ENCODE assay signal across 13 cellular contexts in genomic region chrX:34654939-34655338, GRCh38. TPM values are rescaled to one million over a fixed set of nuclear protein-coding genes. Genes with fewer than 3 reads are reported as not detected.
DNase-seq lines count a peak whose midpoint lies in the region; ATAC-seq and TF ChIP-seq lines count a peak whose summit lies in the region.
"Had no signal": no experiment of that assay in that cellular context is flagged by ENCODE, and none has a peak within 500 bp of the region (broad histone marks: within the 10 kb centered on the region; RNA-seq: fewer than 3 reads in every experiment).

No MANE protein-coding gene starts in this region.

- intact Hi-C loops in posterior vena cava (cut with DNase I): no loop called here

- no peak overlapping the region for H4K91ac ChIP-seq in trophoblast cell (ENCODE audit: low read depth, low read length)

- H3K27ac Mint-ChIP-seq in glutamatergic neuron (ENCODE audit: unreplicated experiment): no peak overlapping the region
- H3K27ac Mint-ChIP-seq: activated naive CD8-positive, alpha-beta T cell; CD8-positive, alpha-beta memory T cell had no signal

- no peak overlapping the region for H3K14ac ChIP-seq in trophoblast cell (ENCODE audit: low read length)

- no peak overlapping the region for H3K23ac ChIP-seq in trophoblast cell (ENCODE audit: low read length)

- H4K12ac ChIP-seq in trophoblast cell (ENCODE audit: low read depth, low read length): no peak overlapping the region

- H3K9me3 Mint-ChIP-seq in glutamatergic neuron (ENCODE audit: unreplicated experiment): no peaks in the 10 kb centered on the region

- no peaks in the 10 kb centered on the region for H3K27me3 ChIP-seq in trophoblast cell (ENCODE audit: insufficient read depth, low read length)

- H3K4ac ChIP-seq in trophoblast cell (ENCODE audit: low read depth, low read length): no peak overlapping the region

- no peak for TF ChIP-seq CTCF in AG09309 (IDR thresholded peaks at IDR 0.05; ENCODE audit: control insufficient read depth, insufficient read depth, low read depth, low read length, missing control alignments)
- no peak for TF ChIP-seq CTCF in WI38 (IDR thresholded peaks at IDR 0.05; ENCODE audit: low read depth, low read length)
- TF ChIP-seq CTCF in glutamatergic neuron (IDR thresholded peaks at IDR 0.05; ENCODE audit: partially characterized antibody, unreplicated experiment): no peak

- peak overlapping the region; percentile 87 for H3K4me3 ChIP-seq in AG09309 (ENCODE audit: control insufficient read depth, low read depth, low read length)
- H3K4me3 ChIP-seq in WI38 (ENCODE audit: low read depth, low read length): peak overlapping the region; percentile 74
- no peak overlapping the region for H3K4me3 ChIP-seq in trophoblast cell (ENCODE audit: low read depth, low read length)

- H3K4me2 ChIP-seq in trophoblast cell (ENCODE audit: low read length): peak overlapping the region; percentile 55

- H3K9me3 ChIP-seq in trophoblast cell (ENCODE audit: insufficient read depth, low read depth, low read length): no peaks in the 10 kb centered on the region

- no peak overlapping the region for H2AFZ ChIP-seq in trophoblast cell (ENCODE audit: insufficient read depth, low read length, poor library complexity)

- no peak overlapping the region for H3K18ac ChIP-seq in trophoblast cell (ENCODE audit: low read length)

- ATAC-seq in HG02852 (IDR thresholded peaks at IDR 0.05; ENCODE audit: unreplicated experiment): no peak
- ATAC-seq: activated CD4-positive, CD25-positive, alpha-beta regulatory T cell treated with anti-CD3 and anti-CD28 coated beads, Interleukin-2, amount 50 U/mL, for 24 hours; Panc1 had no signal

- H3K27ac ChIP-seq in trophoblast cell (ENCODE audit: low read depth, low read length): peak overlapping the region; percentile 4

- H2BK120ac ChIP-seq in trophoblast cell (ENCODE audit: insufficient read depth, low read length, poor library complexity): no peak overlapping the region

- H3K27me3 Mint-ChIP-seq in glutamatergic neuron (ENCODE audit: unreplicated experiment): peaks cover 2% of the 10 kb centered on the region

- H3K9ac ChIP-seq in trophoblast cell (ENCODE audit: low read length): no peak overlapping the region

- H3K79me2 ChIP-seq in trophoblast cell (ENCODE audit: control insufficient read depth, insufficient read depth, low read length, poor library complexity): peaks cover 3% of the 10 kb centered on the region

- H3K36me3 Mint-ChIP-seq in glutamatergic neuron (ENCODE audit: unreplicated experiment): no peaks in the 10 kb centered on the region
- H3K36me3 Mint-ChIP-seq: activated naive CD8-positive, alpha-beta T cell had no signal

- peak overlapping the region; percentile 94 for H3K4me3 Mint-ChIP-seq in glutamatergic neuron (ENCODE audit: unreplicated experiment)
- H3K4me3 Mint-ChIP-seq: activated naive CD8-positive, alpha-beta T cell; CD8-positive, alpha-beta memory T cell had no signal

- H2BK12ac ChIP-seq in trophoblast cell (ENCODE audit: low read length): no peak overlapping the region

- DNase-seq in AG09309 (ENCODE audit: low read depth) (no peak), glutamatergic neuron (no peak), trophoblast cell (no peak), ureter (ENCODE audit: low spot score) (no peak), NOMO-1 treated with dmso at 0.1 percent for 144 hours (lab: John Stamatoyannopoulos, UW; ENCODE audit: unreplicated experiment) (no peak), posterior vena cava (ENCODE audit: low spot score) (no peak)
- DNase-seq: CD8-positive, alpha-beta memory T cell; NCI-H1092 treated with DMSO at 0.1 percent for 48 hours had no signal

- no peaks in the 10 kb centered on the region for H3K4me1 ChIP-seq in trophoblast cell (ENCODE audit: control insufficient read depth in 1 of 2, insufficient read depth in 2 of 2, low read length in 2 of 2)

- H3K36me3 ChIP-seq in trophoblast cell (ENCODE audit: control insufficient read depth in 1 of 2, insufficient read depth in 2 of 2, low read length in 2 of 2): no peaks in the 10 kb centered on the region

- no peak overlapping the region for H2BK5ac ChIP-seq in trophoblast cell (ENCODE audit: low read depth, low read length, poor library complexity)

- peaks cover 7% of the 10 kb centered on the region for H3K79me1 ChIP-seq in trophoblast cell (ENCODE audit: low read length)

- H2AK5ac ChIP-seq in trophoblast cell (ENCODE audit: low read length): no peak overlapping the region

- WGBS in trophoblast cell (ENCODE audit: extremely low coverage, insufficient coverage, insufficient read length): no CpG with 5 or more reads among the region's 6 CpGs

- peaks cover 2% of the 10 kb centered on the region for H3K4me1 Mint-ChIP-seq in glutamatergic neuron (ENCODE audit: low read depth, unreplicated experiment)

- H4K8ac ChIP-seq in trophoblast cell (ENCODE audit: low read depth, low read length): no peak overlapping the region

RNA-seq across cellular contexts. Expression of gene TMEM47, which starts 2.1 kb away (rescaled TPM):
- total RNA-seq in glutamatergic neuron (ENCODE audit: unreplicated experiment) (2.8 TPM), ureter (70.8 TPM), posterior vena cava (100 to 1,000 TPM; 139 to 305 TPM)
- 15.9 and 16.9 TPM in 2 replicates for polyA plus RNA-seq in trophoblast cell (2013)
- total RNA-seq: CD8-positive, alpha-beta memory T cell had no signal
- polyA plus RNA-seq: CD8-positive, alpha-beta memory T cell had no signal

Comparison
In these comparisons a context has a peak if more than half of its experiments do, and no peak if none do; other contexts are left out.
1. RNA of gene TMEM47, which starts 2.1 kb away (total RNA-seq): 139 to 305 TPM in posterior vena cava and 70.8 TPM in ureter (single experiment); 2.8 TPM in glutamatergic neuron (single experiment); every median in the first group is over 10 times any median in the second.